1 cellular context compared by ENCODE assay signal in the genomic region with DNA sequence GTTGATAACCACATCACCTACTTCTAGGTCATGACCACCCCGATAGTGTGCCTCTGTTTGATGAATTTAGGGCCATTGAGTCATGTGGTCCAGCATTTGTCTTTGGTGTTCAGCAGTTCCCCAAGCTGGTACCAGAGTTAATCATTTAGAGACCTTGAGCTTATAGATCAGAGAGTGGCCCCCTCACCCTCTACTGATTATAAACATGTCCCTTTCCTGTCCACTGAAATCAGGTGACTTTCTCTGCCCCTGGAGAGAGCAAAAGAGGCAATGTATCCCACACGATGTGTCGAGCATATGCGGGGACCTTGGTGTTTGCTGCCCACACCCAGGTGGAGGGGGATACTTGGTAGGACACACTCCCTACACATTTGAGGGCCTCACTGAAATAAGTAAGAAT.
TF ChIP-seq lines count a peak whose summit lies in the region.

No MANE protein-coding gene starts in this region.

TF ChIP-seq in HepG2, 621 proteins besides CTCF, POLR2A, EP300 and RAD21:
- TF ChIP-seq HES4 (CRISPR knock-in tag; IDR thresholded peaks at IDR 0.05; ENCODE audit: borderline replicate concordance) (no peak), ZNF761 (CRISPR knock-in tag; conservative IDR thresholded peaks at IDR 0.05) (no peak), ZNF788 (CRISPR knock-in tag; IDR thresholded peaks at IDR 0.05; ENCODE audit: borderline replicate concordance) (no peak), ZBTB7B (CRISPR knock-in tag; IDR thresholded peaks at IDR 0.05) (no peak), AGO2 (optimal IDR thresholded peaks at IDR 0.05; ENCODE audit: low read depth, low read length) (no peak), ZSCAN9 (CRISPR knock-in tag; IDR thresholded peaks at IDR 0.05; ENCODE audit: borderline replicate concordance) (no peak), ZNF670 (CRISPR knock-in tag; IDR thresholded peaks at IDR 0.05; ENCODE audit: borderline replicate concordance) (no peak), ZNF782 (CRISPR knock-in tag; IDR thresholded peaks at IDR 0.05; ENCODE audit: borderline replicate concordance) (no peak), ZNF777 (CRISPR knock-in tag; IDR thresholded peaks at IDR 0.05) (no peak), MAFK (conservative IDR thresholded peaks at IDR 0.05 in 1 of 2, IDR thresholded peaks at IDR 0.05 in 1 of 2; ENCODE audit: low read length in 2 of 2) (no peak)
- TF ChIP-seq, protein P1, sequence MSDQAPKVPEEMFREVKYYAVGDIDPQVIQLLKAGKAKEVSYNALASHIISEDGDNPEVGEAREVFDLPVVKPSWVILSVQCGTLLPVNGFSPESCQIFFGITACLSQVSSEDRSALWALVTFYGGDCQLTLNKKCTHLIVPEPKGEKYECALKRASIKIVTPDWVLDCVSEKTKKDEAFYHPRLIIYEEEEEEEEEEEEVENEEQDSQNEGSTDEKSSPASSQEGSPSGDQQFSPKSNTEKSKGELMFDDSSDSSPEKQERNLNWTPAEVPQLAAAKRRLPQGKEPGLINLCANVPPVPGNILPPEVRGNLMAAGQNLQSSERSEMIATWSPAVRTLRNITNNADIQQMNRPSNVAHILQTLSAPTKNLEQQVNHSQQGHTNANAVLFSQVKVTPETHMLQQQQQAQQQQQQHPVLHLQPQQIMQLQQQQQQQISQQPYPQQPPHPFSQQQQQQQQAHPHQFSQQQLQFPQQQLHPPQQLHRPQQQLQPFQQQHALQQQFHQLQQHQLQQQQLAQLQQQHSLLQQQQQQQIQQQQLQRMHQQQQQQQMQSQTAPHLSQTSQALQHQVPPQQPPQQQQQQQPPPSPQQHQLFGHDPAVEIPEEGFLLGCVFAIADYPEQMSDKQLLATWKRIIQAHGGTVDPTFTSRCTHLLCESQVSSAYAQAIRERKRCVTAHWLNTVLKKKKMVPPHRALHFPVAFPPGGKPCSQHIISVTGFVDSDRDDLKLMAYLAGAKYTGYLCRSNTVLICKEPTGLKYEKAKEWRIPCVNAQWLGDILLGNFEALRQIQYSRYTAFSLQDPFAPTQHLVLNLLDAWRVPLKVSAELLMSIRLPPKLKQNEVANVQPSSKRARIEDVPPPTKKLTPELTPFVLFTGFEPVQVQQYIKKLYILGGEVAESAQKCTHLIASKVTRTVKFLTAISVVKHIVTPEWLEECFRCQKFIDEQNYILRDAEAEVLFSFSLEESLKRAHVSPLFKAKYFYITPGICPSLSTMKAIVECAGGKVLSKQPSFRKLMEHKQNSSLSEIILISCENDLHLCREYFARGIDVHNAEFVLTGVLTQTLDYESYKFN (CRISPR knock-in tag; conservative IDR thresholded peaks at IDR 0.05), result 0 out of 2 replicates have a peak, but pooled peaks have one; percentile 32
- TF ChIP-seq, protein P2, sequence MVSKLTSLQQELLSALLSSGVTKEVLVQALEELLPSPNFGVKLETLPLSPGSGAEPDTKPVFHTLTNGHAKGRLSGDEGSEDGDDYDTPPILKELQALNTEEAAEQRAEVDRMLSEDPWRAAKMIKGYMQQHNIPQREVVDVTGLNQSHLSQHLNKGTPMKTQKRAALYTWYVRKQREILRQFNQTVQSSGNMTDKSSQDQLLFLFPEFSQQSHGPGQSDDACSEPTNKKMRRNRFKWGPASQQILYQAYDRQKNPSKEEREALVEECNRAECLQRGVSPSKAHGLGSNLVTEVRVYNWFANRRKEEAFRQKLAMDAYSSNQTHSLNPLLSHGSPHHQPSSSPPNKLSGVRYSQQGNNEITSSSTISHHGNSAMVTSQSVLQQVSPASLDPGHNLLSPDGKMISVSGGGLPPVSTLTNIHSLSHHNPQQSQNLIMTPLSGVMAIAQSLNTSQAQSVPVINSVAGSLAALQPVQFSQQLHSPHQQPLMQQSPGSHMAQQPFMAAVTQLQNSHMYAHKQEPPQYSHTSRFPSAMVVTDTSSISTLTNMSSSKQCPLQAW (CRISPR knock-in tag; IDR thresholded peaks at IDR 0.05), result peak; percentile 65
- TF ChIP-seq, protein P3, sequence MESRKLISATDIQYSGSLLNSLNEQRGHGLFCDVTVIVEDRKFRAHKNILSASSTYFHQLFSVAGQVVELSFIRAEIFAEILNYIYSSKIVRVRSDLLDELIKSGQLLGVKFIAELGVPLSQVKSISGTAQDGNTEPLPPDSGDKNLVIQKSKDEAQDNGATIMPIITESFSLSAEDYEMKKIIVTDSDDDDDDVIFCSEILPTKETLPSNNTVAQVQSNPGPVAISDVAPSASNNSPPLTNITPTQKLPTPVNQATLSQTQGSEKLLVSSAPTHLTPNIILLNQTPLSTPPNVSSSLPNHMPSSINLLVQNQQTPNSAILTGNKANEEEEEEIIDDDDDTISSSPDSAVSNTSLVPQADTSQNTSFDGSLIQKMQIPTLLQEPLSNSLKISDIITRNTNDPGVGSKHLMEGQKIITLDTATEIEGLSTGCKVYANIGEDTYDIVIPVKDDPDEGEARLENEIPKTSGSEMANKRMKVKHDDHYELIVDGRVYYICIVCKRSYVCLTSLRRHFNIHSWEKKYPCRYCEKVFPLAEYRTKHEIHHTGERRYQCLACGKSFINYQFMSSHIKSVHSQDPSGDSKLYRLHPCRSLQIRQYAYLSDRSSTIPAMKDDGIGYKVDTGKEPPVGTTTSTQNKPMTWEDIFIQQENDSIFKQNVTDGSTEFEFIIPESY (CRISPR knock-in tag; IDR thresholded peaks at IDR 0.05), result no peak
- TF ChIP-seq, protein P4, sequence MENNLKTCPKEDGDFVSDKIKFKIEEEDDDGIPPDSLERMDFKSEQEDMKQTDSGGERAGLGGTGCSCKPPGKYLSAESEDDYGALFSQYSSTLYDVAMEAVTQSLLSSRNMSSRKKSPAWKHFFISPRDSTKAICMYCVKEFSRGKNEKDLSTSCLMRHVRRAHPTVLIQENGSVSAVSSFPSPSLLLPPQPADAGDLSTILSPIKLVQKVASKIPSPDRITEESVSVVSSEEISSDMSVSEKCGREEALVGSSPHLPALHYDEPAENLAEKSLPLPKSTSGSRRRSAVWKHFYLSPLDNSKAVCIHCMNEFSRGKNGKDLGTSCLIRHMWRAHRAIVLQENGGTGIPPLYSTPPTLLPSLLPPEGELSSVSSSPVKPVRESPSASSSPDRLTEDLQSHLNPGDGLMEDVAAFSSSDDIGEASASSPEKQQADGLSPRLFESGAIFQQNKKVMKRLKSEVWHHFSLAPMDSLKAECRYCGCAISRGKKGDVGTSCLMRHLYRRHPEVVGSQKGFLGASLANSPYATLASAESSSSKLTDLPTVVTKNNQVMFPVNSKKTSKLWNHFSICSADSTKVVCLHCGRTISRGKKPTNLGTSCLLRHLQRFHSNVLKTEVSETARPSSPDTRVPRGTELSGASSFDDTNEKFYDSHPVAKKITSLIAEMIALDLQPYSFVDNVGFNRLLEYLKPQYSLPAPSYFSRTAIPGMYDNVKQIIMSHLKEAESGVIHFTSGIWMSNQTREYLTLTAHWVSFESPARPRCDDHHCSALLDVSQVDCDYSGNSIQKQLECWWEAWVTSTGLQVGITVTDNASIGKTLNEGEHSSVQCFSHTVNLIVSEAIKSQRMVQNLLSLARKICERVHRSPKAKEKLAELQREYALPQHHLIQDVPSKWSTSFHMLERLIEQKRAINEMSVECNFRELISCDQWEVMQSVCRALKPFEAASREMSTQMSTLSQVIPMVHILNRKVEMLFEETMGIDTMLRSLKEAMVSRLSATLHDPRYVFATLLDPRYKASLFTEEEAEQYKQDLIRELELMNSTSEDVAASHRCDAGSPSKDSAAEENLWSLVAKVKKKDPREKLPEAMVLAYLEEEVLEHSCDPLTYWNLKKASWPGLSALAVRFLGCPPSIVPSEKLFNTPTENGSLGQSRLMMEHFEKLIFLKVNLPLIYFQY (CRISPR knock-in tag; IDR thresholded peaks at IDR 0.05; ENCODE audit: borderline replicate concordance), result no peak
